20 cellular contexts compared by ENCODE assay signal in genomic region chr1:28156821-28157220, GRCh38. TPM values are rescaled to one million over a fixed set of nuclear protein-coding genes. Genes with fewer than 3 reads are reported as not detected.
DNase-seq lines count a peak whose midpoint lies in the region; ATAC-seq and TF ChIP-seq lines count a peak whose summit lies in the region.
"Had no signal": no experiment of that assay in that cellular context is flagged by ENCODE, and none has a peak within 500 bp of the region (broad histone marks: within the 10 kb centered on the region; RNA-seq: fewer than 3 reads in every experiment).

No MANE protein-coding gene starts in this region.

- peak; percentile 74 for DNase-seq in SIG-M5 treated with dmso at 0.1 percent for 504 hours (lab: John Stamatoyannopoulos, UW; ENCODE audit: unreplicated experiment)
- DNase-seq in SIG-M5 (lab: John Stamatoyannopoulos, UW) = no peak
- DNase-seq in MV-4-11 (lab: John Stamatoyannopoulos, UW) = peak; percentile 75
- peak; percentile 40 for DNase-seq in fibroblast of villous mesenchyme (ENCODE audit: low read depth)
- DNase-seq in osteoblast (ENCODE audit: insufficient read length, low spot score, missing footprints) = no peak
- no peak for DNase-seq in cerebellum (ENCODE audit: low spot score)
- DNase-seq in SW 1271 (lab: John Stamatoyannopoulos, UW) = no peak
- DNase-seq: activated CD4-positive, alpha-beta T cell treated with anti-CD3 and anti-CD28 coated beads for 4 hours; activated naive CD8-positive, alpha-beta T cell treated with anti-CD3 and anti-CD28 coated beads for 36 hours; BE2C; esophagus squamous epithelium; mucosa of descending colon; NCI-H1048; NCI-H1930; NCI-H345; stimulated activated CD4-positive, alpha-beta T cell treated with anti-CD3 and anti-CD28 coated beads, Interleukin-12 subunit alpha, Interleukin-12 subunit beta, amount 100 ng/mL, for 4 hours; stimulated activated CD8-positive, alpha-beta memory T cell treated with anti-CD3 and anti-CD28 coated beads, Interleukin-4, amount 100 ng/mL, for 48 hours; uterus had no signal

- H4K20me1 ChIP-seq in osteoblast (ENCODE audit: insufficient read depth, low read length) = no peaks in the 10 kb centered on the region

- H3K4me2 ChIP-seq in osteoblast (ENCODE audit: insufficient read depth, low read length) = no peak overlapping the region

- no peak for ATAC-seq in stimulated activated memory B cell treated with anti-CD40 and anti-IgM and Interleukin-4, amounts not matched to agents 10 μg/mL and 1 μg/mL and 100 μg/mL, for 72 hours
- ATAC-seq: mucosa of descending colon had no signal

- peak overlapping the region; percentile 47 for H2AFZ ChIP-seq in osteoblast (ENCODE audit: low read length)

- peaks cover 12% of the 10 kb centered on the region for H3K4me1 Mint-ChIP-seq in stimulated activated memory B cell treated with anti-CD40 and anti-IgM and Interleukin-4, amounts not matched to agents 10 μg/mL and 1 μg/mL and 100 μg/mL, for 72 hours
- H3K4me1 Mint-ChIP-seq: activated naive CD8-positive, alpha-beta T cell treated with anti-CD3 and anti-CD28 coated beads for 36 hours had no signal

- H3K27me3 ChIP-seq in osteoblast (ENCODE audit: insufficient read depth, low read length) = no peaks in the 10 kb centered on the region
- H3K27me3 ChIP-seq: BE2C, esophagus squamous epithelium, uterus had no signal

- H3K27me3 Mint-ChIP-seq in stimulated activated memory B cell treated with anti-CD40 and anti-IgM and Interleukin-4, amounts not matched to agents 10 μg/mL and 1 μg/mL and 100 μg/mL, for 72 hours = no peaks in the 10 kb centered on the region

- no peaks in the 10 kb centered on the region for H3K79me2 ChIP-seq in osteoblast (ENCODE audit: insufficient read depth, low read length)

- TF ChIP-seq CTCF in fibroblast of villous mesenchyme (IDR thresholded peaks at IDR 0.05; ENCODE audit: insufficient read depth, low read depth, low read length) = no peak
- no peak for TF ChIP-seq CTCF in osteoblast (IDR thresholded peaks at IDR 0.05; ENCODE audit: extremely low read depth, low read depth, low read length)

- no peak overlapping the region for H3K4me3 Mint-ChIP-seq in stimulated activated memory B cell treated with anti-CD40 and anti-IgM and Interleukin-4, amounts not matched to agents 10 μg/mL and 1 μg/mL and 100 μg/mL, for 72 hours
- H3K4me3 Mint-ChIP-seq: activated naive CD8-positive, alpha-beta T cell treated with anti-CD3 and anti-CD28 coated beads for 36 hours had no signal

- H3K36me3 Mint-ChIP-seq in stimulated activated memory B cell treated with anti-CD40 and anti-IgM and Interleukin-4, amounts not matched to agents 10 μg/mL and 1 μg/mL and 100 μg/mL, for 72 hours = peaks cover 8% of the 10 kb centered on the region
- H3K36me3 Mint-ChIP-seq: activated naive CD8-positive, alpha-beta T cell treated with anti-CD3 and anti-CD28 coated beads for 36 hours had no signal

- H3K4me1 ChIP-seq in osteoblast (ENCODE audit: insufficient read depth, low read length) = peaks cover 16% of the 10 kb centered on the region
- H3K4me1 ChIP-seq: BE2C, uterus had no signal

- H3K36me3 ChIP-seq in osteoblast (ENCODE audit: insufficient read depth, low read length) = no peaks in the 10 kb centered on the region
- H3K36me3 ChIP-seq: BE2C, esophagus squamous epithelium, uterus had no signal

- H3K9me3 Mint-ChIP-seq in stimulated activated memory B cell treated with anti-CD40 and anti-IgM and Interleukin-4, amounts not matched to agents 10 μg/mL and 1 μg/mL and 100 μg/mL, for 72 hours = no peaks in the 10 kb centered on the region
- H3K9me3 Mint-ChIP-seq: activated naive CD8-positive, alpha-beta T cell treated with anti-CD3 and anti-CD28 coated beads for 36 hours had no signal

- no peaks in the 10 kb centered on the region for H3K9me3 ChIP-seq in osteoblast (ENCODE audit: low read depth, low read length)
- H3K9me3 ChIP-seq: BE2C, esophagus squamous epithelium, mucosa of descending colon, uterus had no signal

- no peak overlapping the region for H3K4me3 ChIP-seq in fibroblast of villous mesenchyme (ENCODE audit: low read depth, low read length)
- no peak overlapping the region for H3K4me3 ChIP-seq in osteoblast (ENCODE audit: insufficient read depth, low read length)
- H3K4me3 ChIP-seq: esophagus squamous epithelium, mucosa of descending colon, uterus had no signal

- no peak overlapping the region for H3K27ac ChIP-seq in osteoblast (ENCODE audit: low read depth, low read length)
- H3K27ac ChIP-seq: 22Rv1, uterus had no signal

- H3K27ac Mint-ChIP-seq in stimulated activated memory B cell treated with anti-CD40 and anti-IgM and Interleukin-4, amounts not matched to agents 10 μg/mL and 1 μg/mL and 100 μg/mL, for 72 hours = no peak overlapping the region
- H3K27ac Mint-ChIP-seq: activated naive CD8-positive, alpha-beta T cell treated with anti-CD3 and anti-CD28 coated beads for 36 hours had no signal

RNA-seq across cellular contexts. Expression of gene PTAFR, which starts 19.7 kb away (rescaled TPM):
- total RNA-seq in fibroblast of villous mesenchyme (under 0.01 TPM in 2 replicates), osteoblast (under 0.01 TPM in 2 replicates), cerebellum (2.6 TPM)

Comparison
In these comparisons a context has a peak if more than half of its experiments do, and no peak if none do; other contexts are left out.
1. DNase-seq: peak in SIG-M5 treated with dmso at 0.1 percent for 504 hours (single experiment), MV-4-11 (single experiment) and fibroblast of villous mesenchyme (single experiment); none in SIG-M5 (single experiment), osteoblast (single experiment), cerebellum (single experiment) and SW 1271 (0 of 2).